In genomic region chr7:92503767-92504166, GRCh38 we compare ENCODE assay signal across 36 cellular contexts. TPM values are rescaled to one million over a fixed set of nuclear protein-coding genes. Genes with fewer than 3 reads are reported as not detected.
"Had no signal": no experiment of that assay in that cellular context is flagged by ENCODE, and none has a peak within 500 bp of the region (broad histone marks: within the 10 kb centered on the region; RNA-seq: fewer than 3 reads in every experiment).

No MANE protein-coding gene starts in this region.

- H3K4me1 ChIP-seq: adrenal gland, body of pancreas, breast epithelium had no signal

- H3K27me3 ChIP-seq: adrenal gland, body of pancreas, brain microvascular endothelial cell, breast epithelium had no signal

- H3K27me3 Mint-ChIP-seq: activated B cell treated with CpG ODN at 0.5 μM for 24 hours; activated CD4-positive, alpha-beta memory T cell treated with anti-CD3 and anti-CD28 coated beads for 36 hours; activated CD4-positive, alpha-beta T cell treated with anti-CD3 and anti-CD28 coated beads, Interleukin-2, amount 10 ng/mL, durations not matched to agents 7 days and 5 days; activated CD8-positive, alpha-beta T cell treated with anti-CD3 and anti-CD28 coated beads for 36 hours; activated T-helper 17 cell treated with anti-CD3 and anti-CD28 coated beads, Interleukin-2, amount 50 U/mL, for 72 hours had no signal

- H3K27ac ChIP-seq: body of pancreas, brain microvascular endothelial cell, breast epithelium, VCaP had no signal

- H3K27ac Mint-ChIP-seq: activated B cell treated with CpG ODN at 0.5 μM for 24 hours; activated CD4-positive, alpha-beta memory T cell treated with anti-CD3 and anti-CD28 coated beads for 36 hours; activated CD4-positive, alpha-beta T cell treated with anti-CD3 and anti-CD28 coated beads, Interleukin-2, amount 10 ng/mL, durations not matched to agents 7 days and 5 days; activated CD8-positive, alpha-beta T cell treated with anti-CD3 and anti-CD28 coated beads for 36 hours; activated naive CD4-positive, alpha-beta T cell treated with anti-CD3 and anti-CD28 coated beads for 36 hours; activated T-cell treated with anti-CD3 and anti-CD28 coated beads, Interleukin-2, amount 50 U/mL, for 72 hours; activated T-helper 1 cell treated with anti-CD3 and anti-CD28 coated beads, Interleukin-12 subunit alpha, Interleukin-12 subunit beta, Interleukin-2, Interleukin-4 antibody, amounts not matched to agents 30 ng/mL and 10 ng/mL and 1 ng/mL, durations not matched to agents 14 hours and 24 hours and 36 hours; activated T-helper 17 cell treated with anti-CD3 and anti-CD28 coated beads, Interleukin-2, amount 50 U/mL, for 72 hours; T-helper 1 cell treated with Interleukin-12 subunit alpha and Interleukin-12 subunit beta and Interleukin-4 antibody, amounts not matched to agents 30 μg/mL and 1 μg/mL, for 36 hours; T-helper 2 cell treated with Interferon-gamma antibody and Interleukin-4, amounts not matched to agents 5 μg/mL and 100 μg/mL, for 36 hours had no signal

- H3K4me3 ChIP-seq: adrenal gland, body of pancreas, breast epithelium had no signal

- FAIRE-seq: astrocyte, colon, TTC549 had no signal

- H3K9me3 ChIP-seq: adrenal gland, body of pancreas, breast epithelium had no signal

- DNase-seq: activated B cell treated with CpG ODN at 0.5 μM for 24 hours; activated CD4-positive, alpha-beta memory T cell treated with anti-CD3 and anti-CD28 coated beads for 36 hours; activated CD4-positive, alpha-beta T cell treated with anti-CD3 and anti-CD28 coated beads for 4 hours; activated CD4-positive, alpha-beta T cell treated with anti-CD3 and anti-CD28 coated beads, Interleukin-2, amount 10 ng/mL, durations not matched to agents 7 days and 5 days; activated CD4-positive, CD25-positive, alpha-beta regulatory T cell treated with anti-CD3 and anti-CD28 coated beads, Interleukin-2, amount 50 U/mL, for 72 hours; activated CD8-positive, alpha-beta memory T cell treated with anti-CD3 and anti-CD28 coated beads, Interleukin-2, amount 50 U/mL, for 4 hours; activated CD8-positive, alpha-beta T cell treated with anti-CD3 and anti-CD28 coated beads for 36 hours; activated effector memory CD4-positive, alpha-beta T cell treated with anti-CD3 and anti-CD28 coated beads, Interleukin-2, amount 50 U/mL, for 16 hours; activated gamma-delta T cell treated with Interleukin-2 at 50 U/mL for 16 hours; activated naive CD4-positive, alpha-beta T cell; activated naive CD4-positive, alpha-beta T cell treated with anti-CD3 and anti-CD28 coated beads for 36 hours; activated naive CD4-positive, alpha-beta T cell treated with anti-CD3 and anti-CD28 coated beads, Interleukin-2, amount 50 U/mL, for 16 hours; activated T-cell treated with anti-CD3 and anti-CD28 coated beads for 4 hours; activated T-cell treated with anti-CD3 and anti-CD28 coated beads, Interleukin-2, amount 50 U/mL, for 1 hour; activated T-cell treated with anti-CD3 and anti-CD28 coated beads, Interleukin-2, amount 50 U/mL, for 4 hours; activated T-cell treated with anti-CD3 and anti-CD28 coated beads, Interleukin-2, amount 50 U/mL, for 72 hours; adrenal gland; amniotic stem cell; aorta; body of pancreas; brain microvascular endothelial cell; central memory CD4-positive, alpha-beta T cell; T-helper 9 cell had no signal

- H3K9me3 Mint-ChIP-seq: activated B cell treated with CpG ODN at 0.5 μM for 24 hours; activated CD4-positive, alpha-beta memory T cell treated with anti-CD3 and anti-CD28 coated beads for 36 hours; activated CD4-positive, alpha-beta T cell treated with anti-CD3 and anti-CD28 coated beads, Interleukin-2, amount 10 ng/mL, durations not matched to agents 7 days and 5 days; activated CD8-positive, alpha-beta T cell treated with anti-CD3 and anti-CD28 coated beads for 36 hours; activated naive CD4-positive, alpha-beta T cell treated with anti-CD3 and anti-CD28 coated beads for 36 hours; activated naive CD4-positive, alpha-beta T cell treated with anti-CD3 and anti-CD28 coated beads, Interleukin-2, amount 50 U/mL, for 72 hours; activated T-cell treated with anti-CD3 and anti-CD28 coated beads, Interleukin-2, amount 50 U/mL, for 4 hours; activated T-cell treated with anti-CD3 and anti-CD28 coated beads, Interleukin-2, amount 50 U/mL, for 72 hours; activated T-helper 1 cell treated with anti-CD3 and anti-CD28 coated beads, Interleukin-12 subunit alpha, Interleukin-12 subunit beta, Interleukin-2, Interleukin-4 antibody, amounts not matched to agents 30 ng/mL and 10 ng/mL and 1 ng/mL, durations not matched to agents 14 hours and 24 hours and 36 hours; activated T-helper 17 cell treated with anti-CD3 and anti-CD28 coated beads, Interleukin-2, amount 50 U/mL, for 72 hours; T-helper 1 cell treated with Interleukin-12 subunit alpha and Interleukin-12 subunit beta and Interleukin-4 antibody, amounts not matched to agents 30 μg/mL and 1 μg/mL, for 36 hours; T-helper 2 cell treated with Interferon-gamma antibody and Interleukin-4, amounts not matched to agents 5 μg/mL and 100 μg/mL, for 36 hours had no signal

- H3K4me3 Mint-ChIP-seq: activated B cell treated with CpG ODN at 0.5 μM for 24 hours; activated CD4-positive, alpha-beta memory T cell treated with anti-CD3 and anti-CD28 coated beads for 36 hours; activated CD4-positive, alpha-beta T cell treated with anti-CD3 and anti-CD28 coated beads, Interleukin-2, amount 10 ng/mL, durations not matched to agents 7 days and 5 days; activated CD8-positive, alpha-beta T cell treated with anti-CD3 and anti-CD28 coated beads for 36 hours; activated naive CD4-positive, alpha-beta T cell treated with anti-CD3 and anti-CD28 coated beads for 36 hours; activated T-cell treated with anti-CD3 and anti-CD28 coated beads, Interleukin-2, amount 50 U/mL, for 4 hours; activated T-cell treated with anti-CD3 and anti-CD28 coated beads, Interleukin-2, amount 50 U/mL, for 72 hours; activated T-helper 1 cell treated with anti-CD3 and anti-CD28 coated beads, Interleukin-12 subunit alpha, Interleukin-12 subunit beta, Interleukin-2, Interleukin-4 antibody, amounts not matched to agents 30 ng/mL and 10 ng/mL and 1 ng/mL, durations not matched to agents 14 hours and 24 hours and 36 hours; activated T-helper 17 cell treated with anti-CD3 and anti-CD28 coated beads, Interleukin-2, amount 50 U/mL, for 72 hours; T-helper 1 cell treated with Interleukin-12 subunit alpha and Interleukin-12 subunit beta and Interleukin-4 antibody, amounts not matched to agents 30 μg/mL and 1 μg/mL, for 36 hours; T-helper 2 cell treated with Interferon-gamma antibody and Interleukin-4, amounts not matched to agents 5 μg/mL and 100 μg/mL, for 36 hours had no signal

- H3K4me1 Mint-ChIP-seq: activated B cell treated with CpG ODN at 0.5 μM for 24 hours; activated T-helper 17 cell treated with anti-CD3 and anti-CD28 coated beads, Interleukin-2, amount 50 U/mL, for 72 hours had no signal

- H3K36me3 Mint-ChIP-seq: activated naive CD4-positive, alpha-beta T cell treated with anti-CD3 and anti-CD28 coated beads, Interleukin-2, amount 50 U/mL, for 72 hours had no signal

- ATAC-seq: activated CD8-positive, alpha-beta T cell treated with anti-CD3 and anti-CD28 coated beads for 36 hours; activated naive CD4-positive, alpha-beta T cell treated with anti-CD3 and anti-CD28 coated beads, Interleukin-2, amount 50 U/mL, for 72 hours; activated T-cell treated with anti-CD3 and anti-CD28 coated beads, Interleukin-2, amount 50 U/mL, for 4 hours; activated T-cell treated with anti-CD3 and anti-CD28 coated beads, Interleukin-2, amount 50 U/mL, for 72 hours; activated T-helper 17 cell treated with anti-CD3 and anti-CD28 coated beads, Interleukin-2, amount 50 U/mL, for 72 hours; body of pancreas had no signal

RNA-seq across cellular contexts. Expression of gene ERVW-1, which starts 26.0 kb away (rescaled TPM):
- total RNA-seq: activated B cell treated with CpG ODN at 0.5 μM for 24 hours; activated CD4-positive, alpha-beta memory T cell treated with anti-CD3 and anti-CD28 coated beads for 36 hours; activated CD4-positive, alpha-beta T cell treated with anti-CD3 and anti-CD28 coated beads, Interleukin-2, amount 10 ng/mL, durations not matched to agents 7 days and 5 days; activated CD8-positive, alpha-beta memory T cell treated with anti-CD3 and anti-CD28 coated beads for 36 hours; activated CD8-positive, alpha-beta T cell treated with anti-CD3 and anti-CD28 coated beads for 36 hours; activated naive CD4-positive, alpha-beta T cell treated with anti-CD3 and anti-CD28 coated beads for 36 hours; activated T-cell treated with anti-CD3 and anti-CD28 coated beads, Interleukin-2, amount 50 U/mL, for 4 hours; activated T-cell treated with anti-CD3 and anti-CD28 coated beads, Interleukin-2, amount 50 U/mL, for 72 hours; activated T-helper 1 cell treated with anti-CD3 and anti-CD28 coated beads, Interleukin-12 subunit alpha, Interleukin-12 subunit beta, Interleukin-2, Interleukin-4 antibody, amounts not matched to agents 30 ng/mL and 10 ng/mL and 1 ng/mL, durations not matched to agents 14 hours and 24 hours and 36 hours; activated T-helper 17 cell treated with anti-CD3 and anti-CD28 coated beads, Interleukin-2, amount 50 U/mL, for 72 hours; adrenal gland; aorta; astrocyte; body of pancreas; breast epithelium; cardiac septum; cerebellum had no signal
- polyA plus RNA-seq: adrenal gland, aorta had no signal
